Comparison of ENCODE assay signal across 9 cellular contexts in genomic region chr13:98523455-98524102, GRCh38. TPM values are rescaled to one million over a fixed set of nuclear protein-coding genes. Genes with fewer than 3 reads are reported as not detected.
DNase-seq lines count a peak whose midpoint lies in the region; ATAC-seq and TF ChIP-seq lines count a peak whose summit lies in the region.
"Had no signal": no experiment of that assay in that cellular context is flagged by ENCODE, and none has a peak within 500 bp of the region (broad histone marks: within the 10 kb centered on the region; RNA-seq: fewer than 3 reads in every experiment).

No MANE protein-coding gene starts in this region.

- H3K27ac ChIP-seq in gastroesophageal sphincter = no peak overlapping the region
- H3K27ac ChIP-seq in MM.1S (ENCODE audit: low read length) = no peak overlapping the region

- H3K27me3 Mint-ChIP-seq in activated naive CD4-positive, alpha-beta T cell treated with anti-CD3 and anti-CD28 coated beads for 36 hours (ENCODE audit: low read depth) = no peaks in the 10 kb centered on the region
- H3K27me3 Mint-ChIP-seq in stimulated activated naive CD8-positive, alpha-beta T cell treated with anti-CD3 and anti-CD28 coated beads, Interleukin-15, amount 100 ng/mL, for 72 hours = no peaks in the 10 kb centered on the region
- H3K27me3 Mint-ChIP-seq in immature natural killer cell (ENCODE audit: low read depth in 3 of 3) = peaks cover 0 to 5% (median 2%) of the 10 kb centered on the region in 3 donors

- TF ChIP-seq EP300 in gastroesophageal sphincter (IDR thresholded peaks at IDR 0.05) = no peak

- H3K9ac ChIP-seq in MM.1S (ENCODE audit: low read length) = no peak overlapping the region

- no peaks in the 10 kb centered on the region for H3K36me3 ChIP-seq in gastroesophageal sphincter
- no peaks in the 10 kb centered on the region for H3K36me3 ChIP-seq in MM.1S (replicated peaks; ENCODE audit: insufficient read depth, low read length)

- CTCF ChIA-PET in activated naive CD4-positive, alpha-beta T cell treated with anti-CD3 and anti-CD28 coated beads for 36 hours (lab: Charles Lee) = no interaction called here

- H3K9me3 Mint-ChIP-seq in activated naive CD4-positive, alpha-beta T cell treated with anti-CD3 and anti-CD28 coated beads for 36 hours = no peaks in the 10 kb centered on the region
- H3K9me3 Mint-ChIP-seq in stimulated activated naive CD8-positive, alpha-beta T cell treated with anti-CD3 and anti-CD28 coated beads, Interleukin-15, amount 100 ng/mL, for 72 hours = no peaks in the 10 kb centered on the region
- H3K9me3 Mint-ChIP-seq in immature natural killer cell = no peaks in the 10 kb centered on the region

- no peak overlapping the region for H2AFZ ChIP-seq in MM.1S (ENCODE audit: low read length)

- H3K4me3 ChIP-seq in gastroesophageal sphincter (no peak overlapping the region), MM.1S (ENCODE audit: low read length) (no peak overlapping the region)

- TF ChIP-seq POLR2A in gastroesophageal sphincter (IDR thresholded peaks at IDR 0.05) = no peak

- peaks cover 1% of the 10 kb centered on the region for H3K36me3 Mint-ChIP-seq in activated naive CD4-positive, alpha-beta T cell treated with anti-CD3 and anti-CD28 coated beads for 36 hours (ENCODE audit: low read depth)
- no peaks in the 10 kb centered on the region for H3K36me3 Mint-ChIP-seq in immature natural killer cell

- ATAC-seq in HG02610 (IDR thresholded peaks at IDR 0.05; ENCODE audit: unreplicated experiment) = peak; percentile 36
- peak; percentile 27 for ATAC-seq in stimulated activated naive CD8-positive, alpha-beta T cell treated with anti-CD3 and anti-CD28 coated beads, Interleukin-15, amount 100 ng/mL, for 72 hours
- ATAC-seq in gastroesophageal sphincter = no peak

- WGBS in gastroesophageal sphincter (ENCODE audit: low coverage in 1 of 2), 2 donors = 78% methylated on average over 4 of the region's 16 CpGs; no CpG with 5 or more reads in 1 of the 2 donors

- H3K4me1 ChIP-seq in gastroesophageal sphincter (peaks cover 3 to 91% (median 49%) of the 10 kb centered on the region in 3 donors), MM.1S (ENCODE audit: low read length) (no peaks in the 10 kb centered on the region)

- H3K27ac Mint-ChIP-seq in activated naive CD4-positive, alpha-beta T cell treated with anti-CD3 and anti-CD28 coated beads for 36 hours = peak overlapping the region; percentile 20
- peak overlapping the region in 1 of 2 donors; percentile 45 for H3K27ac Mint-ChIP-seq in stimulated activated naive CD8-positive, alpha-beta T cell treated with anti-CD3 and anti-CD28 coated beads, Interleukin-15, amount 100 ng/mL, for 72 hours
- H3K27ac Mint-ChIP-seq in immature natural killer cell = no peak overlapping the region

- intact Hi-C loops in activated naive CD4-positive, alpha-beta T cell treated with anti-CD3 and anti-CD28 coated beads for 36 hours (cut with micrococcal nuclease) = no loop called here

- peaks cover 95% of the 10 kb centered on the region for H3K4me1 Mint-ChIP-seq in activated naive CD4-positive, alpha-beta T cell treated with anti-CD3 and anti-CD28 coated beads for 36 hours (ENCODE audit: low read depth)
- H3K4me1 Mint-ChIP-seq in stimulated activated naive CD8-positive, alpha-beta T cell treated with anti-CD3 and anti-CD28 coated beads, Interleukin-15, amount 100 ng/mL, for 72 hours = peaks cover 99% of the 10 kb centered on the region
- H3K4me1 Mint-ChIP-seq in immature natural killer cell = peaks cover 79 to 85% of the 10 kb centered on the region in 2 donors

- no peak overlapping the region for H3K4me2 ChIP-seq in MM.1S (ENCODE audit: low read depth, low read length)

- H3K27me3 ChIP-seq in gastroesophageal sphincter = no peaks in the 10 kb centered on the region
- no peaks in the 10 kb centered on the region for H3K27me3 ChIP-seq in MM.1S (replicated peaks; ENCODE audit: insufficient read depth, low read length)

- H3K4me3 Mint-ChIP-seq in activated naive CD4-positive, alpha-beta T cell treated with anti-CD3 and anti-CD28 coated beads for 36 hours = no peak overlapping the region
- H3K4me3 Mint-ChIP-seq in stimulated activated naive CD8-positive, alpha-beta T cell treated with anti-CD3 and anti-CD28 coated beads, Interleukin-15, amount 100 ng/mL, for 72 hours = peak overlapping the region in 1 of 2 donors; percentile 65
- peak overlapping the region in 1 of 5 donors; percentile 27 for H3K4me3 Mint-ChIP-seq in immature natural killer cell

- no peaks in the 10 kb centered on the region for H3F3A ChIP-seq in MM.1S (ENCODE audit: insufficient read depth, low read length)

- peaks cover 100% of the 10 kb centered on the region for H3K79me2 ChIP-seq in MM.1S (ENCODE audit: low read length)

- no peak for TF ChIP-seq CTCF in gastroesophageal sphincter (IDR thresholded peaks at IDR 0.05)
- no peak for TF ChIP-seq CTCF in MM.1S (IDR thresholded peaks at IDR 0.05; ENCODE audit: low read length)

- H3K9me3 ChIP-seq in gastroesophageal sphincter = no peaks in the 10 kb centered on the region
- H3K9me3 ChIP-seq in MM.1S (replicated peaks; ENCODE audit: insufficient read depth, low read length) = no peaks in the 10 kb centered on the region

- H4K20me1 ChIP-seq in MM.1S (ENCODE audit: insufficient read depth, low read length) = peaks cover 80% of the 10 kb centered on the region

- no peaks in the 10 kb centered on the region for H3K9me2 ChIP-seq in MM.1S (replicated peaks; ENCODE audit: insufficient read depth, low read length)

- DNase-seq in activated naive CD4-positive, alpha-beta T cell treated with anti-CD3 and anti-CD28 coated beads for 36 hours = no peak
- DNase-seq in activated naive CD4-positive, alpha-beta T cell (lab: John Stamatoyannopoulos, UW) = no peak
- DNase-seq in RPMI8226 = peak; percentile 82
- DNase-seq in stimulated activated naive CD8-positive, alpha-beta T cell treated with anti-CD3 and anti-CD28 coated beads, Interleukin-15, amount 100 ng/mL, for 72 hours = no peak
- no peak for DNase-seq in MM.1S
- DNase-seq in immature natural killer cell = no peak
- DNase-seq: KBM-7 had no signal

RNA-seq across cellular contexts. Expression of gene STK24, which starts 53.3 kb away (rescaled TPM):
- 10 to 100 TPM; 95.5 to 96.7 TPM for total RNA-seq in activated naive CD4-positive, alpha-beta T cell treated with anti-CD3 and anti-CD28 coated beads for 36 hours
- total RNA-seq in gastroesophageal sphincter = 100 to 1,000 TPM in 2 of 4 donors, 10 to 100 TPM in 2; 60.2 to 157 (median 102) TPM
- polyA plus RNA-seq in immature natural killer cell = 10 to 100 TPM; 10.8 to 18.8 (median 15.8) TPM
